ENCODE assay signal across 10 cellular contexts in the genomic region with DNA sequence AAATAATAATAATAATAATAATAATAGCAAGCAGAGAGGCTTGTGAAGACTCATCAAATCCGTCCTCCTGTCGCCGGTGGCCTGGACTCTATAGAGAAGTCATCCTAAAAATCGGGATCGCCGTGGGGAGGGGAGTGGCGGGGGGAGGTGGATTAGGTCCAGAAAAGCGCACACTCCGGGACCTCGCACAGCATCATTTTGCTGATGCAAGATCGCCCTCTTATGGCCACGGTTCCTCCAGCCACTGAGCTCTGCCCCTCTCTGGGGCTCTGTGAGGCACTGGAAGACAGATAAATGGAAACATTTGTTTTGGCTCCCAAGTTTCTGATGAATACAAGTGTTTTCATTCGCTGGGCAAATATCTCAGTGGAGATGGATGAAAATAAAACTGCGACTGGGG.
A peak's percentile ranks its signal among the peaks of the same experiment; 100 is the strongest.
DNase-seq lines count a peak whose midpoint lies in the region; ATAC-seq and TF ChIP-seq lines count a peak whose summit lies in the region.
"Had no signal": no experiment of that assay in that cellular context is flagged by ENCODE, and none has a peak within 500 bp of the region (broad histone marks: within the 10 kb centered on the region; RNA-seq: fewer than 3 reads in every experiment).

No MANE protein-coding gene starts in this region.

- H3K9me3 Mint-ChIP-seq in GM23338, result no peaks in the 10 kb centered on the region; the same call in 2 of the 3 replicates
- H3K9me3 Mint-ChIP-seq: immature natural killer cell had no signal

- no peaks in the 10 kb centered on the region for H4K20me1 ChIP-seq in BLaER1 treated with 17β-estradiol and CSF1 and Interleukin-3, amounts not matched to agents 10 nM and 100 nM
- H4K20me1 ChIP-seq in GM23338 (replicated peaks; ENCODE audit: insufficient read depth), result no peaks in the 10 kb centered on the region
- H4K20me1 ChIP-seq in OCI-LY3 (ENCODE audit: insufficient read depth, low read length), result no peaks in the 10 kb centered on the region

- H3K36me3 Mint-ChIP-seq in GM23338 (ENCODE audit: low read depth), result no peaks in the 10 kb centered on the region
- H3K36me3 Mint-ChIP-seq: immature natural killer cell had no signal

- no peaks in the 10 kb centered on the region for H3K27me3 ChIP-seq in BLaER1 treated with 17β-estradiol and CSF1 and Interleukin-3, amounts not matched to agents 10 nM and 100 nM
- H3K27me3 ChIP-seq in GM23338 (ENCODE audit: insufficient read depth) (no peaks in the 10 kb centered on the region), OCI-LY3 (ENCODE audit: low read depth, low read length) (no peaks in the 10 kb centered on the region), colonic mucosa (peaks cover 4% of the 10 kb centered on the region), lung (ENCODE audit: control insufficient read depth, insufficient read depth) (no peaks in the 10 kb centered on the region)

- no peak overlapping the region for H3K27ac ChIP-seq in BLaER1 treated with 17β-estradiol and CSF1 and Interleukin-3, amounts not matched to agents 10 nM and 100 nM
- no peak overlapping the region for H3K27ac ChIP-seq in GM23338 (ENCODE audit: low read depth)
- H3K27ac ChIP-seq in OCI-LY3 (ENCODE audit: low read length), result no peak overlapping the region
- no peak overlapping the region for H3K27ac ChIP-seq in colonic mucosa
- no peak overlapping the region for H3K27ac ChIP-seq in lung (ENCODE audit: low read depth in 1 of 2, low read length in 1 of 2)
- H3K27ac ChIP-seq: KMS-11 had no signal

- H3K27me3 Mint-ChIP-seq in GM23338 (ENCODE audit: insufficient read depth, low read depth, poor library complexity), result peaks cover 4% of the 10 kb centered on the region

- no peak overlapping the region for H3K4me3 Mint-ChIP-seq in GM23338
- H3K4me3 Mint-ChIP-seq: immature natural killer cell had no signal

- H3K4me1 ChIP-seq in BLaER1 treated with 17β-estradiol and CSF1 and Interleukin-3, amounts not matched to agents 10 nM and 100 nM, result peaks cover 14 to 33% (median 26%) of the 10 kb centered on the region in 10 experiments
- H3K4me1 ChIP-seq in GM23338 (ENCODE audit: insufficient read depth) (no peaks in the 10 kb centered on the region; the same call in 1 of the 2 replicates), OCI-LY3 (ENCODE audit: low read length) (no peaks in the 10 kb centered on the region), colonic mucosa (no peaks in the 10 kb centered on the region), lung (ENCODE audit: control insufficient read depth in 2 of 2, insufficient read depth in 2 of 2, low read length in 2 of 2) (no peaks in the 10 kb centered on the region)

- H3K4me2 ChIP-seq in BLaER1 treated with 17β-estradiol and CSF1 and Interleukin-3, amounts not matched to agents 10 nM and 100 nM, result peak overlapping the region in 8 of 11 experiments; percentile 12 to 66 (median 54); a peak in 14 of 22 replicates
- H3K4me2 ChIP-seq in GM23338 (no peak overlapping the region), OCI-LY3 (ENCODE audit: low read length) (no peak overlapping the region)
- H3K4me2 ChIP-seq: KMS-11 had no signal

- H3K36me3 ChIP-seq in BLaER1 treated with 17β-estradiol and CSF1 and Interleukin-3, amounts not matched to agents 10 nM and 100 nM, result no peaks in the 10 kb centered on the region
- H3K36me3 ChIP-seq in GM23338 (ENCODE audit: insufficient read depth) (no peaks in the 10 kb centered on the region), OCI-LY3 (replicated peaks; ENCODE audit: low read depth, low read length) (no peaks in the 10 kb centered on the region), colonic mucosa (no peaks in the 10 kb centered on the region), lung (ENCODE audit: control insufficient read depth in 2 of 2, insufficient read depth in 2 of 2, low read length in 2 of 2) (no peaks in the 10 kb centered on the region)

- 3 to 5% methylated on average over 14 of the region's 14 CpGs for WGBS in lung, 2 donors

- intact Hi-C loops in colonic mucosa (cut with DNase I), result loop anchor here (2.0 to 5.0 kb wide), 3 partner anchors 201 to 874 kb away; partner anchors contain the start of gene PTPRU

- no peak overlapping the region for H3K9ac ChIP-seq in BLaER1 treated with 17β-estradiol and CSF1 and Interleukin-3, amounts not matched to agents 10 nM and 100 nM
- no peak overlapping the region for H3K9ac ChIP-seq in OCI-LY3 (ENCODE audit: low read length)
- no peak overlapping the region for H3K9ac ChIP-seq in colonic mucosa (ENCODE audit: low read depth in 2 of 2, low read length in 2 of 2)
- H3K9ac ChIP-seq: KMS-11 had no signal

- H3K9me3 ChIP-seq in BLaER1 treated with 17β-estradiol and CSF1 and Interleukin-3, amounts not matched to agents 10 nM and 100 nM (replicated peaks in 1 of 11), result no peaks in the 10 kb centered on the region
- no peaks in the 10 kb centered on the region for H3K9me3 ChIP-seq in OCI-LY3 (ENCODE audit: insufficient read depth, low read length)
- no peaks in the 10 kb centered on the region for H3K9me3 ChIP-seq in colonic mucosa
- H3K9me3 ChIP-seq in lung (ENCODE audit: control insufficient read depth in 2 of 2, insufficient read depth in 1 of 2, low read length in 1 of 2), result peaks cover 0 to 2% of the 10 kb centered on the region in 2 donors

- H3F3A ChIP-seq in GM23338 (replicated peaks; ENCODE audit: low read depth), result no peaks in the 10 kb centered on the region

- H3K27ac Mint-ChIP-seq in GM23338, result no peak overlapping the region; the same call in 1 of the 2 replicates
- H3K27ac Mint-ChIP-seq: immature natural killer cell had no signal

- H3K4me3 ChIP-seq in BLaER1 treated with 17β-estradiol and CSF1 and Interleukin-3, amounts not matched to agents 10 nM and 100 nM, result no peak overlapping the region
- H3K4me3 ChIP-seq in GM23338 (no peak overlapping the region), OCI-LY3 (ENCODE audit: low read length) (no peak overlapping the region), colonic mucosa (no peak overlapping the region), lung (no peak overlapping the region)

- DNase-seq in GM23338 (ENCODE audit: low spot score), result peak; percentile 82
- peak; percentile 57 for DNase-seq in colonic mucosa
- no peak for DNase-seq in lung (ENCODE audit: low spot score)
- no peak for DNase-seq in T1000 (lab: John Stamatoyannopoulos, UW)

- TF ChIP-seq CTCF in GM23338 (conservative IDR thresholded peaks at IDR 0.05; ENCODE audit: low read depth in 2 of 2), result peak; percentile 72 to 86
- peak; percentile 37; the same call in 1 of the 2 replicates for TF ChIP-seq CTCF in OCI-LY3 (IDR thresholded peaks at IDR 0.05; ENCODE audit: low read depth, low read length)
- peak; percentile 52 for TF ChIP-seq CTCF in colonic mucosa (IDR thresholded peaks at IDR 0.05)
- TF ChIP-seq CTCF in lung (IDR thresholded peaks at IDR 0.05; ENCODE audit: control extremely low read depth, extremely low read depth), result peak; percentile 23

- H3K79me2 ChIP-seq in GM23338 (replicated peaks; ENCODE audit: insufficient read depth) (no peaks in the 10 kb centered on the region), OCI-LY3 (ENCODE audit: low read length) (no peaks in the 10 kb centered on the region)

- ATAC-seq in GM23338 (peak; percentile 99), lung (ENCODE audit: insufficient read depth, low FRiP score) (no peak), HG02970 (IDR thresholded peaks at IDR 0.05; ENCODE audit: low FRiP score, unreplicated experiment) (no peak), GM18498 (IDR thresholded peaks at IDR 0.05; ENCODE audit: unreplicated experiment) (no peak)

- no peaks in the 10 kb centered on the region for H3K9me2 ChIP-seq in GM23338 (ENCODE audit: insufficient read depth)

- H3K4me1 Mint-ChIP-seq in GM23338, result peaks cover 3% of the 10 kb centered on the region; the same call in 1 of the 3 replicates

- H2AFZ ChIP-seq in GM23338, result peak overlapping the region; percentile 83; the same call in 1 of the 2 replicates
- H2AFZ ChIP-seq in OCI-LY3 (ENCODE audit: low read depth, low read length), result no peak overlapping the region

TF ChIP-seq in GM23338, 12 proteins besides CTCF, POLR2A, EP300 and RAD21 (continues in another document):
- TF ChIP-seq JUNB (IDR thresholded peaks at IDR 0.05; ENCODE audit: unreplicated experiment), result no peak

Comparison
In these comparisons a context has a peak if more than half of its experiments do, and no peak if none do; other contexts are left out.
1. H3K4me2 ChIP-seq: peak in BLaER1 treated with 17β-estradiol and CSF1 and Interleukin-3, amounts not matched to agents 10 nM and 100 nM (8 of 11); none in GM23338 (single experiment) and OCI-LY3 (single experiment).
2. DNase-seq: peak in GM23338 (single experiment) and colonic mucosa (single experiment); none in lung (single experiment) and T1000 (single experiment).
3. CTCF ChIP-seq: peak in every context shown above with its lines; median percentile 79 in GM23338; 52 in colonic mucosa; 37 in OCI-LY3; 23 in lung.